ENCODE assay signal across 15 cellular contexts in the genomic region with DNA sequence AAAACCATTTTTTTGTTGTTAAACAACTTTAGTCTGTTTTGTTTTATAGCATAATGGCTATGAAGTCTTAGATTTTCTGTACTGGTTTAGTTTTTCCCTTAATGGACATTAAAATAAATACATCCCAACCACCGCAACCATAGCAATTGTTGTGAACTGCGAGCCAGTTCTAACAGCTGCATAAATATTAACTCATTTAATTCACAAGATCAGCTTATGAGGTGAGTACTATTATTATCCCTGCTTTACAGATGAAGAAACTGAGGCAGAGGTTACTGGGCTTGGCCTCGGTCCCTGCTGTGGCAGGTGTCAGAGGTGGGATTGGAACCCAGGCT. TPM values are rescaled to one million over a fixed set of nuclear protein-coding genes. Genes with fewer than 3 reads are reported as not detected.
DNase-seq lines count a peak whose midpoint lies in the region; ATAC-seq and TF ChIP-seq lines count a peak whose summit lies in the region.
"Had no signal": no experiment of that assay in that cellular context is flagged by ENCODE, and none has a peak within 500 bp of the region (broad histone marks: within the 10 kb centered on the region; RNA-seq: fewer than 3 reads in every experiment).

No MANE protein-coding gene starts in this region.

- peaks cover 13% of the 10 kb centered on the region for H3K4me1 ChIP-seq in mucosa of stomach (ENCODE audit: control insufficient read depth, insufficient read depth, low read length)
- H3K4me1 ChIP-seq: adrenal gland, pancreas had no signal

- H3K4me3 ChIP-seq in mucosa of stomach (ENCODE audit: low read length), result no peak overlapping the region
- H3K4me3 ChIP-seq: adrenal gland, HAP-1, pancreas, sigmoid colon had no signal

- peak; percentile 7; the same call in 1 of the 2 replicates for TF ChIP-seq CTCF in WTC11 (IDR thresholded peaks at IDR 0.05)

- H3K9me3 ChIP-seq in mucosa of stomach (ENCODE audit: control insufficient read depth, low read length), result no peaks in the 10 kb centered on the region
- H3K9me3 ChIP-seq: adrenal gland, HAP-1, pancreas, sigmoid colon had no signal

- no peak for DNase-seq in stimulated activated naive CD8-positive, alpha-beta T cell treated with anti-CD3 and anti-CD28 coated beads, Interleukin-15, amount 100 ng/mL, for 72 hours
- DNase-seq in WTC11 (ENCODE audit: low spot score), result no peak
- no peak for DNase-seq in NCI-H2029 (lab: John Stamatoyannopoulos, UW)
- DNase-seq in cerebellar cortex (ENCODE audit: low spot score), result no peak
- DNase-seq in middle frontal gyrus (ENCODE audit: extremely low spot score, low spot score), result no peak
- no peak for DNase-seq in midbrain (lab: John Stamatoyannopoulos, UW)
- DNase-seq: left ventricle myocardium superior, sigmoid colon had no signal

- H3K27me3 ChIP-seq in mucosa of stomach (ENCODE audit: control insufficient read depth, insufficient read depth, low read length), result peaks cover 24% of the 10 kb centered on the region
- H3K27me3 ChIP-seq: pancreas had no signal

- peak overlapping the region; percentile 95 for H3K27ac Mint-ChIP-seq in stimulated activated naive CD8-positive, alpha-beta T cell treated with anti-CD3 and anti-CD28 coated beads, Interleukin-15, Interleukin-2, amounts not matched to agents 100 ng/mL and 50 ng/mL, for 24 hours
- H3K27ac Mint-ChIP-seq in stimulated activated naive CD8-positive, alpha-beta T cell treated with anti-CD3 and anti-CD28 coated beads, Interleukin-15, amount 100 ng/mL, for 72 hours, result no peak overlapping the region
- no peak overlapping the region for H3K27ac Mint-ChIP-seq in WTC11
- H3K27ac Mint-ChIP-seq: CD8-positive, alpha-beta memory T cell had no signal

- POLR2A ChIA-PET in WTC11 (lab: Charles Lee), result no interaction called here

- CTCF ChIA-PET in WTC11 (lab: Charles Lee), result interaction anchor here (0.7 to 5.5 kb wide), 42 partner anchors 10 to 642 kb away, joined by 3 to 67 read pairs (median 5); a partner anchor contains a TSS

- H3K36me3 Mint-ChIP-seq in stimulated activated naive CD8-positive, alpha-beta T cell treated with anti-CD3 and anti-CD28 coated beads, Interleukin-15, Interleukin-2, amounts not matched to agents 100 ng/mL and 50 ng/mL, for 24 hours (ENCODE audit: low read depth), result no peaks in the 10 kb centered on the region
- H3K36me3 Mint-ChIP-seq in WTC11, result no peaks in the 10 kb centered on the region
- H3K36me3 Mint-ChIP-seq: CD8-positive, alpha-beta memory T cell had no signal

- no peaks in the 10 kb centered on the region for H3K9me3 Mint-ChIP-seq in stimulated activated naive CD8-positive, alpha-beta T cell treated with anti-CD3 and anti-CD28 coated beads, Interleukin-15, Interleukin-2, amounts not matched to agents 100 ng/mL and 50 ng/mL, for 24 hours
- H3K9me3 Mint-ChIP-seq in stimulated activated naive CD8-positive, alpha-beta T cell treated with anti-CD3 and anti-CD28 coated beads, Interleukin-15, amount 100 ng/mL, for 72 hours, result no peaks in the 10 kb centered on the region
- H3K9me3 Mint-ChIP-seq in WTC11, result no peaks in the 10 kb centered on the region

- H3K4me3 Mint-ChIP-seq in stimulated activated naive CD8-positive, alpha-beta T cell treated with anti-CD3 and anti-CD28 coated beads, Interleukin-15, Interleukin-2, amounts not matched to agents 100 ng/mL and 50 ng/mL, for 24 hours, result no peak overlapping the region
- no peak overlapping the region for H3K4me3 Mint-ChIP-seq in stimulated activated naive CD8-positive, alpha-beta T cell treated with anti-CD3 and anti-CD28 coated beads, Interleukin-15, amount 100 ng/mL, for 72 hours
- no peak overlapping the region for H3K4me3 Mint-ChIP-seq in WTC11
- H3K4me3 Mint-ChIP-seq: activated CD4-positive, alpha-beta T cell treated with anti-CD3 and anti-CD28 coated beads for 36 hours; CD8-positive, alpha-beta memory T cell had no signal

- peaks cover 40% of the 10 kb centered on the region for H3K4me1 Mint-ChIP-seq in stimulated activated naive CD8-positive, alpha-beta T cell treated with anti-CD3 and anti-CD28 coated beads, Interleukin-15, Interleukin-2, amounts not matched to agents 100 ng/mL and 50 ng/mL, for 24 hours (ENCODE audit: low read depth)
- H3K4me1 Mint-ChIP-seq in stimulated activated naive CD8-positive, alpha-beta T cell treated with anti-CD3 and anti-CD28 coated beads, Interleukin-15, amount 100 ng/mL, for 72 hours, result peaks cover 20% of the 10 kb centered on the region
- peaks cover 3% of the 10 kb centered on the region for H3K4me1 Mint-ChIP-seq in WTC11

- peaks cover 39% of the 10 kb centered on the region for H3K27me3 Mint-ChIP-seq in stimulated activated naive CD8-positive, alpha-beta T cell treated with anti-CD3 and anti-CD28 coated beads, Interleukin-15, Interleukin-2, amounts not matched to agents 100 ng/mL and 50 ng/mL, for 24 hours
- H3K27me3 Mint-ChIP-seq in stimulated activated naive CD8-positive, alpha-beta T cell treated with anti-CD3 and anti-CD28 coated beads, Interleukin-15, amount 100 ng/mL, for 72 hours, result peaks cover 48% of the 10 kb centered on the region
- H3K27me3 Mint-ChIP-seq in WTC11 (ENCODE audit: low read depth), result peaks cover 5% of the 10 kb centered on the region; the same call in 1 of the 2 replicates

- H3K9ac ChIP-seq in mucosa of stomach (ENCODE audit: low read length), result peak overlapping the region; percentile 14

- no peaks in the 10 kb centered on the region for H3K36me3 ChIP-seq in mucosa of stomach (ENCODE audit: control insufficient read depth, insufficient read depth, low read length)
- H3K36me3 ChIP-seq: adrenal gland, HAP-1, pancreas, sigmoid colon had no signal

- no peak for ATAC-seq in stimulated activated naive CD8-positive, alpha-beta T cell treated with anti-CD3 and anti-CD28 coated beads, Interleukin-15, amount 100 ng/mL, for 72 hours
- no peak for ATAC-seq in WTC11
- ATAC-seq: activated CD4-positive, alpha-beta T cell treated with anti-CD3 and anti-CD28 coated beads for 36 hours had no signal

TF ChIP-seq in WTC11, 78 proteins besides CTCF, POLR2A, EP300 and RAD21:
- TF ChIP-seq GTF2I (CRISPR knock-in tag; conservative IDR thresholded peaks at IDR 0.05), result no peak
- TF ChIP-seq, protein P1, sequence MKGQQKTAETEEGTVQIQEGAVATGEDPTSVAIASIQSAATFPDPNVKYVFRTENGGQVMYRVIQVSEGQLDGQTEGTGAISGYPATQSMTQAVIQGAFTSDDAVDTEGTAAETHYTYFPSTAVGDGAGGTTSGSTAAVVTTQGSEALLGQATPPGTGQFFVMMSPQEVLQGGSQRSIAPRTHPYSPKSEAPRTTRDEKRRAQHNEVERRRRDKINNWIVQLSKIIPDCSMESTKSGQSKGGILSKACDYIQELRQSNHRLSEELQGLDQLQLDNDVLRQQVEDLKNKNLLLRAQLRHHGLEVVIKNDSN (CRISPR knock-in tag; IDR thresholded peaks at IDR 0.05), result no peak

RNA-seq across cellular contexts. Expression of a gene that starts 23.1 kb away (rescaled TPM):
- 6.0 to 6.7 TPM (median 6.0 TPM) in 3 replicates for total RNA-seq in WTC11 (2021)

RNA-seq across cellular contexts. Expression of a gene that starts 23.3 kb away (rescaled TPM):
- total RNA-seq in WTC11 (2021), result 50.0 to 57.8 TPM (median 50.4 TPM) in 3 replicates

RNA-seq across cellular contexts. Expression of a gene that starts 41.2 kb away (rescaled TPM):
- 31.2 to 34.6 TPM (median 31.6 TPM) in 3 replicates for total RNA-seq in WTC11 (2021)

RNA-seq across cellular contexts. Expression of a gene that starts 50.4 kb away (rescaled TPM):
- total RNA-seq in WTC11 (2021), result 106 to 116 TPM (median 109 TPM) in 3 replicates
